Comparison of ENCODE assay signal across 8 cellular contexts in the genomic region with DNA sequence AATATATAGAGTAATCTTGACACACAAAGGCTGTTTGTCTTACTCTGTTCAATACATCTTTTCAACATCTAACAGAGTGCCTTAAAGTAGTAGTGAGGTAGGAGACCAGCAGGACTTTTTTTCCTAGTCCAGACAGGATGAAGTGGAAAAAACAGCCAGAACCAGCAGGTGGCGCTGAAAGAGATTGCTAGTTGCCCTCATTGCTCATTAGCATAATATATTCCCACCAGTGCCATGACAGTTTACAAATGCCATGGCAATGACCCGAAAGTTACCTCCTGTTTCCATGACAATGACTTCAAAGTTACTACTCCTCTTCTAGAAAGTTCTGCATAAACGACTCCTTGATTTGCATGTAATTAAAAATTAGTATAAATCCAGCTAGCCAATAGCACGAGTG.
DNase-seq lines count a peak whose midpoint lies in the region; ATAC-seq and TF ChIP-seq lines count a peak whose summit lies in the region.

No MANE protein-coding gene starts in this region.

- TF ChIP-seq CTCF in WTC11 (IDR thresholded peaks at IDR 0.05), result peak; percentile 44

- peak; percentile 2 for DNase-seq in DMS114 treated with DMSO at 0.1 percent for 48 hours (lab: John Stamatoyannopoulos, UW; ENCODE audit: unreplicated experiment)
- DNase-seq in HUDEP-2 (lab: John Stamatoyannopoulos, UW; ENCODE audit: unreplicated experiment in 76 of 76), result peak in 46 of 76 experiments; percentile 0 to 57 (median 18)
- DNase-seq in WTC11 (ENCODE audit: low spot score), result peak; percentile 78
- DNase-seq in left kidney (ENCODE audit: low read depth, low spot score), result peak; percentile 27
- DNase-seq in G401 (ENCODE audit: low spot score), result no peak
- no peak for DNase-seq in T-helper 17 cell

- no peaks in the 10 kb centered on the region for H3K9me3 ChIP-seq in T-helper 17 cell (ENCODE audit: control insufficient read depth, low read length, poor library complexity, severe bottlenecking)

- H3K9me3 Mint-ChIP-seq in WTC11, result peaks cover 15% of the 10 kb centered on the region

- H3K27ac Mint-ChIP-seq in WTC11 (no peak overlapping the region), T-helper 17 cell (no peak overlapping the region)

- no peaks in the 10 kb centered on the region for H3K27me3 Mint-ChIP-seq in WTC11 (ENCODE audit: low read depth)
- no peaks in the 10 kb centered on the region for H3K27me3 Mint-ChIP-seq in T-helper 17 cell

- POLR2A ChIA-PET in WTC11 (lab: Charles Lee), result no interaction called here

- no peak overlapping the region for H3K4me3 Mint-ChIP-seq in WTC11
- no peak overlapping the region for H3K4me3 Mint-ChIP-seq in T-helper 17 cell

- in situ Hi-C loops in G401 (cut with HindIII; ENCODE audit: low sequenced_read_pairs), result no loop called here

- peaks cover 3% of the 10 kb centered on the region for H3K4me1 Mint-ChIP-seq in WTC11
- no peaks in the 10 kb centered on the region for H3K4me1 Mint-ChIP-seq in T-helper 17 cell

- ATAC-seq in GM18870 (IDR thresholded peaks at IDR 0.05; ENCODE audit: unreplicated experiment), result peak; percentile 64
- ATAC-seq in WTC11, result peak; percentile 85
- no peak for ATAC-seq in HG02571 (IDR thresholded peaks at IDR 0.05; ENCODE audit: unreplicated experiment)
- no peak for ATAC-seq in T-helper 17 cell

- H3K36me3 Mint-ChIP-seq in WTC11 (peaks cover 2% of the 10 kb centered on the region; the same call in 1 of the 2 replicates), T-helper 17 cell (ENCODE audit: low read depth) (no peaks in the 10 kb centered on the region)

- CTCF ChIA-PET in WTC11 (lab: Charles Lee), result interaction anchor here (0.7 to 1.6 kb wide), 5 partner anchors 13 to 293 kb away, joined by 3 to 10 read pairs (median 4); no protein-coding TSS in a partner anchor

TF ChIP-seq in WTC11, 78 proteins besides CTCF, POLR2A, EP300 and RAD21:
- TF ChIP-seq FOXP1 (CRISPR knock-in tag; IDR thresholded peaks at IDR 0.05; ENCODE audit: borderline replicate concordance) (no peak), NFE2L1 (CRISPR knock-in tag; IDR thresholded peaks at IDR 0.05) (no peak), IRF2 (CRISPR knock-in tag; IDR thresholded peaks at IDR 0.05; ENCODE audit: borderline replicate concordance, low read depth) (no peak), MXD4 (CRISPR knock-in tag; IDR thresholded peaks at IDR 0.05; ENCODE audit: borderline replicate concordance) (no peak)
- TF ChIP-seq, protein P1, sequence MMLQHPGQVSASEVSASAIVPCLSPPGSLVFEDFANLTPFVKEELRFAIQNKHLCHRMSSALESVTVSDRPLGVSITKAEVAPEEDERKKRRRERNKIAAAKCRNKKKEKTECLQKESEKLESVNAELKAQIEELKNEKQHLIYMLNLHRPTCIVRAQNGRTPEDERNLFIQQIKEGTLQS (CRISPR knock-in tag; conservative IDR thresholded peaks at IDR 0.05), result no peak
- TF ChIP-seq, protein P2, sequence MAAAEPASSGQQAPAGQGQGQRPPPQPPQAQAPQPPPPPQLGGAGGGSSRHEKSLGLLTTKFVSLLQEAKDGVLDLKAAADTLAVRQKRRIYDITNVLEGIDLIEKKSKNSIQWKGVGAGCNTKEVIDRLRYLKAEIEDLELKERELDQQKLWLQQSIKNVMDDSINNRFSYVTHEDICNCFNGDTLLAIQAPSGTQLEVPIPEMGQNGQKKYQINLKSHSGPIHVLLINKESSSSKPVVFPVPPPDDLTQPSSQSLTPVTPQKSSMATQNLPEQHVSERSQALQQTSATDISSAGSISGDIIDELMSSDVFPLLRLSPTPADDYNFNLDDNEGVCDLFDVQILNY (CRISPR knock-in tag; IDR thresholded peaks at IDR 0.05), result no peak
- TF ChIP-seq, protein P3, sequence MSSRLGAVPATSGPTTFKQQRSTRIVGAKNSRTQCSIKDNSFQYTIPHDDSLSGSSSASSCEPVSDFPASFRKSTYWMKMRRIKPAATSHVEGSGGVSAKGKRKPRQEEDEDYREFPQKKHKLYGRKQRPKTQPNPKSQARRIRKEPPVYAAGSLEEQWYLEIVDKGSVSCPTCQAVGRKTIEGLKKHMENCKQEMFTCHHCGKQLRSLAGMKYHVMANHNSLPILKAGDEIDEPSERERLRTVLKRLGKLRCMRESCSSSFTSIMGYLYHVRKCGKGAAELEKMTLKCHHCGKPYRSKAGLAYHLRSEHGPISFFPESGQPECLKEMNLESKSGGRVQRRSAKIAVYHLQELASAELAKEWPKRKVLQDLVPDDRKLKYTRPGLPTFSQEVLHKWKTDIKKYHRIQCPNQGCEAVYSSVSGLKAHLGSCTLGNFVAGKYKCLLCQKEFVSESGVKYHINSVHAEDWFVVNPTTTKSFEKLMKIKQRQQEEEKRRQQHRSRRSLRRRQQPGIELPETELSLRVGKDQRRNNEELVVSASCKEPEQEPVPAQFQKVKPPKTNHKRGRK (CRISPR knock-in tag; IDR thresholded peaks at IDR 0.05; ENCODE audit: borderline replicate concordance), result no peak

Comparison
In these comparisons a context has a peak if more than half of its experiments do, and no peak if none do; other contexts are left out.
1. DNase-seq: peak in DMS114 treated with DMSO at 0.1 percent for 48 hours (single experiment), HUDEP-2 (46 of 76), WTC11 (single experiment) and left kidney (single experiment); none in G401 (single experiment) and T-helper 17 cell (0 of 3).
2. ATAC-seq: peak in GM18870 (single experiment) and WTC11 (single experiment); none in HG02571 (single experiment) and T-helper 17 cell (single experiment).